28 cellular contexts compared by ENCODE assay signal in genomic region chr14:61192970-61193369, GRCh38.
DNase-seq lines count a peak whose midpoint lies in the region; ATAC-seq and TF ChIP-seq lines count a peak whose summit lies in the region.
"Had no signal": no experiment of that assay in that cellular context is flagged by ENCODE, and none has a peak within 500 bp of the region (broad histone marks: within the 10 kb centered on the region; RNA-seq: fewer than 3 reads in every experiment).

No MANE protein-coding gene starts in this region.

- TF ChIP-seq EP300 in SK-N-SH (IDR thresholded peaks at IDR 0.05; ENCODE audit: borderline replicate concordance in 1 of 2, low read depth in 1 of 2, low read length in 1 of 2) = no peak

- TF ChIP-seq CTCF in SK-N-SH (IDR thresholded peaks at IDR 0.05) (no peak), fibroblast of lung (conservative IDR thresholded peaks at IDR 0.05 in 1 of 2, IDR thresholded peaks at IDR 0.05 in 1 of 2; ENCODE audit: low read depth in 1 of 2, low read length in 2 of 2) (no peak)

- no peaks in the 10 kb centered on the region for H3K9me2 ChIP-seq in SK-N-SH

- CTCF ChIA-PET in SK-N-SH (lab: Yijun Ruan, JAX) = no interaction called here

- H3K4me1 ChIP-seq in SK-N-SH (ENCODE audit: control insufficient read depth in 1 of 2, insufficient read depth in 2 of 2, low read depth in 1 of 2, low read length in 1 of 2) (no peaks in the 10 kb centered on the region; a peak in 3 of 4 replicates), fibroblast of lung (ENCODE audit: control insufficient read depth, extremely low read depth, insufficient read depth, low read length) (peaks cover 13% of the 10 kb centered on the region)
- H3K4me1 ChIP-seq: BLaER1, Caco-2, colonic mucosa had no signal

- H3K4me2 ChIP-seq in SK-N-SH (no peak overlapping the region), fibroblast of lung (ENCODE audit: extremely low read depth, insufficient read depth, low read length) (no peak overlapping the region)
- H3K4me2 ChIP-seq: BLaER1 had no signal

- DNase-seq in SK-N-SH (no peak), NCI-H2171 (lab: John Stamatoyannopoulos, UW) (peak; percentile 29), fibroblast of lung (ENCODE audit: low read depth in 2 of 2) (peak; percentile 62 to 64), NCI-H526 treated with DMSO at 0.1 percent for 48 hours (lab: John Stamatoyannopoulos, UW) (no peak), NCI-H1048 (lab: John Stamatoyannopoulos, UW) (no peak)
- DNase-seq: activated CD4-positive, alpha-beta T cell treated with anti-CD3 and anti-CD28 coated beads, Interleukin-2, amount 10 ng/mL, durations not matched to agents 7 days and 5 days; activated naive CD4-positive, alpha-beta T cell treated with Interleukin-2 at 50 U/mL for 16 hours; activated T-cell treated with anti-CD3 and anti-CD28 coated beads, Interleukin-2, amount 50 U/mL, for 48 hours; amygdala; Caco-2; colonic mucosa; DND-41; esophagus squamous epithelium; H7; head of caudate nucleus; left cardiac atrium; mesenchymal stem cell; NCI-H1092; spleen; stimulated activated CD4-positive, alpha-beta T cell treated with anti-CD3 and anti-CD28 coated beads, Interleukin-4, amount 100 ng/mL, for 1 hour; T-helper 9 cell; WERI-Rb-1 had no signal

- H3K27me3 ChIP-seq in SK-N-SH (ENCODE audit: insufficient read depth) (no peaks in the 10 kb centered on the region), fibroblast of lung (ENCODE audit: control insufficient read depth, insufficient read depth, low read length) (no peaks in the 10 kb centered on the region)
- H3K27me3 ChIP-seq: BLaER1 had no signal

- H3K9ac ChIP-seq in SK-N-SH = no peak overlapping the region
- H3K9ac ChIP-seq in fibroblast of lung (ENCODE audit: insufficient read depth, low read length) = no peak overlapping the region
- H3K9ac ChIP-seq: BLaER1 had no signal

- no peak overlapping the region for H2AFZ ChIP-seq in SK-N-SH (ENCODE audit: low read depth)
- H2AFZ ChIP-seq in fibroblast of lung (ENCODE audit: low read length) = no peak overlapping the region

- H3K4me3 ChIP-seq in SK-N-SH (ENCODE audit: low read depth in 2 of 2, low read length in 1 of 2) = no peak overlapping the region
- no peak overlapping the region for H3K4me3 ChIP-seq in fibroblast of lung (replicated peaks in 1 of 4; ENCODE audit: control extremely low read depth in 1 of 4, insufficient read depth in 1 of 4, low read depth in 3 of 4, low read length in 4 of 4)
- H3K4me3 ChIP-seq: BLaER1, colonic mucosa, esophagus squamous epithelium, spleen had no signal

- H4K20me1 ChIP-seq in SK-N-SH (ENCODE audit: insufficient read depth) = no peaks in the 10 kb centered on the region
- no peaks in the 10 kb centered on the region for H4K20me1 ChIP-seq in fibroblast of lung (ENCODE audit: control insufficient read depth, extremely low read depth, insufficient read depth, low read length)
- H4K20me1 ChIP-seq: BLaER1 had no signal

- H3K27ac ChIP-seq in SK-N-SH (ENCODE audit: low read depth in 2 of 2, low read length in 1 of 2) (no peak overlapping the region), fibroblast of lung (ENCODE audit: insufficient read depth, low read length) (no peak overlapping the region)
- H3K27ac ChIP-seq: BLaER1, colonic mucosa, esophagus squamous epithelium, RWPE1, spleen, WERI-Rb-1 had no signal

- H3K9me3 ChIP-seq in SK-N-SH = no peaks in the 10 kb centered on the region
- no peaks in the 10 kb centered on the region for H3K9me3 ChIP-seq in fibroblast of lung (ENCODE audit: control insufficient read depth, insufficient read depth, low read depth, low read length)
- H3K9me3 ChIP-seq: BLaER1, Caco-2, colonic mucosa, esophagus squamous epithelium had no signal

- H3K79me2 ChIP-seq in SK-N-SH (ENCODE audit: insufficient read depth) = no peaks in the 10 kb centered on the region
- H3K79me2 ChIP-seq in fibroblast of lung (ENCODE audit: control insufficient read depth, insufficient read depth, low read length) = no peaks in the 10 kb centered on the region

- H3F3A ChIP-seq in SK-N-SH (replicated peaks; ENCODE audit: insufficient read depth) = no peaks in the 10 kb centered on the region

- H3K36me3 ChIP-seq in SK-N-SH (replicated peaks in 1 of 2; ENCODE audit: control insufficient read depth in 1 of 2, insufficient read depth in 2 of 2, low read length in 1 of 2) = no peaks in the 10 kb centered on the region
- no peaks in the 10 kb centered on the region for H3K36me3 ChIP-seq in fibroblast of lung (ENCODE audit: control insufficient read depth, insufficient read depth, low read length)
- H3K36me3 ChIP-seq: BLaER1, colonic mucosa, esophagus squamous epithelium, spleen, WERI-Rb-1 had no signal

- no peak for TF ChIP-seq RAD21 in SK-N-SH (IDR thresholded peaks at IDR 0.05; ENCODE audit: low read length)

- POLR2A ChIA-PET in SK-N-SH (lab: Yijun Ruan, JAX) = no interaction called here

- ATAC-seq in SK-N-SH treated with all-trans-retinoic acid at 6 μM for 48 hours (no peak), HG03097 (IDR thresholded peaks at IDR 0.05; ENCODE audit: low FRiP score, unreplicated experiment) (no peak), GM21528 (IDR thresholded peaks at IDR 0.05; ENCODE audit: low FRiP score, unreplicated experiment) (no peak)
- ATAC-seq: left cardiac atrium; stimulated activated memory B cell treated with anti-CD40 and anti-IgM and Interleukin-4, amounts not matched to agents 10 μg/mL and 1 μg/mL and 100 μg/mL, for 72 hours had no signal

TF ChIP-seq in SK-N-SH, 30 proteins besides CTCF, POLR2A, EP300 and RAD21:
- TF ChIP-seq TCF12 (IDR thresholded peaks at IDR 0.05) = peak; percentile 19; the same call in 1 of the 2 replicates
- TF ChIP-seq, protein P1, sequence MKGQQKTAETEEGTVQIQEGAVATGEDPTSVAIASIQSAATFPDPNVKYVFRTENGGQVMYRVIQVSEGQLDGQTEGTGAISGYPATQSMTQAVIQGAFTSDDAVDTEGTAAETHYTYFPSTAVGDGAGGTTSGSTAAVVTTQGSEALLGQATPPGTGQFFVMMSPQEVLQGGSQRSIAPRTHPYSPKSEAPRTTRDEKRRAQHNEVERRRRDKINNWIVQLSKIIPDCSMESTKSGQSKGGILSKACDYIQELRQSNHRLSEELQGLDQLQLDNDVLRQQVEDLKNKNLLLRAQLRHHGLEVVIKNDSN (IDR thresholded peaks at IDR 0.05; ENCODE audit: borderline replicate concordance, low read depth) = no peak

TF ChIP-seq in SK-N-SH treated with all-trans-retinoic acid at 6 μM for 48 hours, 23 proteins besides CTCF, POLR2A, EP300 and RAD21 (continues in another document):
- TF ChIP-seq ZFP30 (CRISPR knock-in tag; IDR thresholded peaks at IDR 0.05) = no peak
- TF ChIP-seq, protein P2, sequence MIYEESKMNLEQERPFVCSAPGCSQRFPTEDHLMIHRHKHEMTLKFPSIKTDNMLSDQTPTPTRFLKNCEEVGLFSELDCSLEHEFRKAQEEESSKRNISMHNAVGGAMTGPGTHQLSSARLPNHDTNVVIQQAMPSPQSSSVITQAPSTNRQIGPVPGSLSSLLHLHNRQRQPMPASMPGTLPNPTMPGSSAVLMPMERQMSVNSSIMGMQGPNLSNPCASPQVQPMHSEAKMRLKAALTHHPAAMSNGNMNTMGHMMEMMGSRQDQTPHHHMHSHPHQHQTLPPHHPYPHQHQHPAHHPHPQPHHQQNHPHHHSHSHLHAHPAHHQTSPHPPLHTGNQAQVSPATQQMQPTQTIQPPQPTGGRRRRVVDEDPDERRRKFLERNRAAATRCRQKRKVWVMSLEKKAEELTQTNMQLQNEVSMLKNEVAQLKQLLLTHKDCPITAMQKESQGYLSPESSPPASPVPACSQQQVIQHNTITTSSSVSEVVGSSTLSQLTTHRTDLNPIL (CRISPR knock-in tag; IDR thresholded peaks at IDR 0.05; ENCODE audit: low read depth) = no peak
- TF ChIP-seq, protein P3, sequence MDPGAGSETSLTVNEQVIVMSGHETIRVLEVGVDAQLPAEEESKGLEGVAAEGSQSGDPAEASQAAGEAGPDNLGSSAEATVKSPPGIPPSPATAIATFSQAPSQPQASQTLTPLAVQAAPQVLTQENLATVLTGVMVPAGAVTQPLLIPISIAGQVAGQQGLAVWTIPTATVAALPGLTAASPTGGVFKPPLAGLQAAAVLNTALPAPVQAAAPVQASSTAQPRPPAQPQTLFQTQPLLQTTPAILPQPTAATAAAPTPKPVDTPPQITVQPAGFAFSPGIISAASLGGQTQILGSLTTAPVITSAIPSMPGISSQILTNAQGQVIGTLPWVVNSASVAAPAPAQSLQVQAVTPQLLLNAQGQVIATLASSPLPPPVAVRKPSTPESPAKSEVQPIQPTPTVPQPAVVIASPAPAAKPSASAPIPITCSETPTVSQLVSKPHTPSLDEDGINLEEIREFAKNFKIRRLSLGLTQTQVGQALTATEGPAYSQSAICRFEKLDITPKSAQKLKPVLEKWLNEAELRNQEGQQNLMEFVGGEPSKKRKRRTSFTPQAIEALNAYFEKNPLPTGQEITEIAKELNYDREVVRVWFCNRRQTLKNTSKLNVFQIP (CRISPR knock-in tag; IDR thresholded peaks at IDR 0.05; ENCODE audit: borderline replicate concordance, low read depth) = no peak
- no peak for TF ChIP-seq TOX (CRISPR knock-in tag; IDR thresholded peaks at IDR 0.05; ENCODE audit: borderline replicate concordance)
- no peak for TF ChIP-seq ZFP3 (CRISPR knock-in tag; IDR thresholded peaks at IDR 0.05)
- TF ChIP-seq PPARA (CRISPR knock-in tag; IDR thresholded peaks at IDR 0.05; ENCODE audit: borderline replicate concordance) = no peak
- no peak for TF ChIP-seq ZC3H10 (CRISPR knock-in tag; IDR thresholded peaks at IDR 0.05)
- TF ChIP-seq, protein P4, sequence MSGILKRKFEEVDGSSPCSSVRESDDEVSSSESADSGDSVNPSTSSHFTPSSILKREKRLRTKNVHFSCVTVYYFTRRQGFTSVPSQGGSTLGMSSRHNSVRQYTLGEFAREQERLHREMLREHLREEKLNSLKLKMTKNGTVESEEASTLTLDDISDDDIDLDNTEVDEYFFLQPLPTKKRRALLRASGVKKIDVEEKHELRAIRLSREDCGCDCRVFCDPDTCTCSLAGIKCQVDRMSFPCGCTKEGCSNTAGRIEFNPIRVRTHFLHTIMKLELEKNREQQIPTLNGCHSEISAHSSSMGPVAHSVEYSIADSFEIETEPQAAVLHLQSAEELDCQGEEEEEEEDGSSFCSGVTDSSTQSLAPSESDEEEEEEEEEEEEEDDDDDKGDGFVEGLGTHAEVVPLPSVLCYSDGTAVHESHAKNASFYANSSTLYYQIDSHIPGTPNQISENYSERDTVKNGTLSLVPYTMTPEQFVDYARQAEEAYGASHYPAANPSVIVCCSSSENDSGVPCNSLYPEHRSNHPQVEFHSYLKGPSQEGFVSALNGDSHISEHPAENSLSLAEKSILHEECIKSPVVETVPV (CRISPR knock-in tag; IDR thresholded peaks at IDR 0.05) = no peak

Comparison
In these comparisons a context has a peak if more than half of its experiments do, and no peak if none do; other contexts are left out.
1. DNase-seq: peak in NCI-H2171 (single experiment) and fibroblast of lung (2 of 2); none in SK-N-SH (single experiment), NCI-H526 treated with DMSO at 0.1 percent for 48 hours (single experiment) and NCI-H1048 (single experiment).